8 cellular contexts compared by ENCODE assay signal in genomic region chr12:2691001-2691339, GRCh38.
A peak's percentile ranks its signal among the peaks of the same experiment; 100 is the strongest.
DNase-seq lines count a peak whose midpoint lies in the region; ATAC-seq and TF ChIP-seq lines count a peak whose summit lies in the region.

No MANE protein-coding gene starts in this region.

- peaks cover 12% of the 10 kb centered on the region for H3K27me3 Mint-ChIP-seq in activated CD8-positive, alpha-beta memory T cell treated with anti-CD3 and anti-CD28 coated beads, Interleukin-2, amount 10 ng/mL, durations not matched to agents 7 days and 5 days

- H3K4me3 ChIP-seq in foreskin fibroblast (ENCODE audit: low read depth in 1 of 2, low read length in 2 of 2), result peak overlapping the region; percentile 22 to 31
- peak overlapping the region; percentile 37 to 58 (median 48) for H3K4me3 ChIP-seq in skin epidermis

- H3K9me3 Mint-ChIP-seq in activated CD8-positive, alpha-beta memory T cell treated with anti-CD3 and anti-CD28 coated beads, Interleukin-2, amount 10 ng/mL, durations not matched to agents 7 days and 5 days (ENCODE audit: low read depth), result no peaks in the 10 kb centered on the region

- peak; percentile 73 for ATAC-seq in activated CD8-positive, alpha-beta memory T cell treated with anti-CD3 and anti-CD28 coated beads, Interleukin-2, amount 10 ng/mL, durations not matched to agents 7 days and 5 days

- H3K4me1 Mint-ChIP-seq in activated CD8-positive, alpha-beta memory T cell treated with anti-CD3 and anti-CD28 coated beads, Interleukin-2, amount 10 ng/mL, durations not matched to agents 7 days and 5 days, result peaks cover 36% of the 10 kb centered on the region

- DNase-seq in NCI-H1417 (lab: John Stamatoyannopoulos, UW), result peak; percentile 26 to 49 (median 40)
- DNase-seq in NCI-H1417 treated with DMSO at 0.1 percent for 48 hours (lab: John Stamatoyannopoulos, UW), result no peak
- DNase-seq in NCI-H1092 treated with DMSO at 0.1 percent for 48 hours (lab: John Stamatoyannopoulos, UW), result peak; percentile 85
- peak; percentile 80 for DNase-seq in activated CD8-positive, alpha-beta memory T cell treated with anti-CD3 and anti-CD28 coated beads, Interleukin-2, amount 10 ng/mL, durations not matched to agents 7 days and 5 days
- peak; percentile 15 to 54 for DNase-seq in foreskin fibroblast
- no peak for DNase-seq in HT-29 (ENCODE audit: low spot score)
- DNase-seq in D341Med (ENCODE audit: low spot score), result no peak

- peak; percentile 8 for TF ChIP-seq CTCF in foreskin fibroblast (IDR thresholded peaks at IDR 0.05; ENCODE audit: low read depth, low read length)

- no peaks in the 10 kb centered on the region for H3K36me3 Mint-ChIP-seq in activated CD8-positive, alpha-beta memory T cell treated with anti-CD3 and anti-CD28 coated beads, Interleukin-2, amount 10 ng/mL, durations not matched to agents 7 days and 5 days

- H3K4me3 Mint-ChIP-seq in activated CD8-positive, alpha-beta memory T cell treated with anti-CD3 and anti-CD28 coated beads, Interleukin-2, amount 10 ng/mL, durations not matched to agents 7 days and 5 days, result peak overlapping the region; percentile 81

- CTCF ChIA-PET in activated CD8-positive, alpha-beta memory T cell treated with anti-CD3 and anti-CD28 coated beads, Interleukin-2, amount 10 ng/mL, durations not matched to agents 7 days and 5 days (lab: Charles Lee), result interaction anchor here (0.9 to 4.4 kb wide), 11 partner anchors 8 to 200 kb away, joined by 3 to 23 read pairs (median 3); partner anchors contain the start of gene TULP3

- peak overlapping the region; percentile 87 for H3K27ac Mint-ChIP-seq in activated CD8-positive, alpha-beta memory T cell treated with anti-CD3 and anti-CD28 coated beads, Interleukin-2, amount 10 ng/mL, durations not matched to agents 7 days and 5 days

- H3K27ac ChIP-seq in skin epidermis, result peak overlapping the region in 10 of 21 experiments; percentile 36 to 84 (median 60)

Comparison
In these comparisons a context has a peak if more than half of its experiments do, and no peak if none do; other contexts are left out.
1. DNase-seq: peak in NCI-H1417 (3 of 3), NCI-H1092 treated with DMSO at 0.1 percent for 48 hours (single experiment), activated CD8-positive, alpha-beta memory T cell treated with anti-CD3 and anti-CD28 coated beads, Interleukin-2, amount 10 ng/mL, durations not matched to agents 7 days and 5 days (single experiment) and foreskin fibroblast (2 of 2); none in NCI-H1417 treated with DMSO at 0.1 percent for 48 hours (single experiment), HT-29 (single experiment) and D341Med (single experiment).